ENCODE assay signal across 21 cellular contexts in genomic region chr5:56018860-56019259, GRCh38. TPM values are rescaled to one million over a fixed set of nuclear protein-coding genes. Genes with fewer than 3 reads are reported as not detected.
DNase-seq lines count a peak whose midpoint lies in the region; ATAC-seq and TF ChIP-seq lines count a peak whose summit lies in the region.
"Had no signal": no experiment of that assay in that cellular context is flagged by ENCODE, and none has a peak within 500 bp of the region (broad histone marks: within the 10 kb centered on the region; RNA-seq: fewer than 3 reads in every experiment).

No MANE protein-coding gene starts in this region.

- TF ChIP-seq CTCF in KMS-11 (conservative IDR thresholded peaks at IDR 0.05; ENCODE audit: low read depth, low read length) (no peak), hepatocyte (IDR thresholded peaks at IDR 0.05; ENCODE audit: poor library complexity) (no peak), brain microvascular endothelial cell (IDR thresholded peaks at IDR 0.05; ENCODE audit: low read depth, low read length, missing control alignments) (no peak)

- 55% methylated on average over 1 of the region's 1 CpG for WGBS in hepatocyte (ENCODE audit: low lambda C conversion rate, missing lambda C conversion rate)

- H3K9me3 ChIP-seq in hepatocyte (ENCODE audit: low read depth) (no peaks in the 10 kb centered on the region), skeletal muscle satellite cell (replicated peaks; ENCODE audit: low read length) (no peaks in the 10 kb centered on the region)
- H3K9me3 ChIP-seq: mucosa of descending colon, SJCRH30, upper lobe of right lung had no signal

- H3K27me3 ChIP-seq in KMS-11 (ENCODE audit: insufficient read depth, low read depth) (no peaks in the 10 kb centered on the region), hepatocyte (no peaks in the 10 kb centered on the region), skeletal muscle satellite cell (ENCODE audit: control insufficient read depth, insufficient read depth, low read length) (no peaks in the 10 kb centered on the region), brain microvascular endothelial cell (replicated peaks) (no peaks in the 10 kb centered on the region)
- H3K27me3 ChIP-seq: BLaER1, SJCRH30, upper lobe of right lung had no signal

- ATAC-seq in HG03442 (IDR thresholded peaks at IDR 0.05; ENCODE audit: unreplicated experiment) = no peak
- ATAC-seq: mucosa of descending colon, upper lobe of right lung had no signal

- H3K79me2 ChIP-seq in KMS-11 (ENCODE audit: insufficient read depth, low read depth) (no peaks in the 10 kb centered on the region), hepatocyte (no peaks in the 10 kb centered on the region)

- H3K9me3 Mint-ChIP-seq in activated naive CD8-positive, alpha-beta T cell (ENCODE audit: low read depth) = no peaks in the 10 kb centered on the region
- peaks cover 4% of the 10 kb centered on the region for H3K9me3 Mint-ChIP-seq in activated naive CD8-positive, alpha-beta T cell treated with anti-CD3 and anti-CD28 coated beads for 36 hours

- H3K4me2 ChIP-seq in KMS-11 (peak overlapping the region; percentile 74), hepatocyte (no peak overlapping the region), skeletal muscle satellite cell (ENCODE audit: low read length) (peak overlapping the region; percentile 19)
- H3K4me2 ChIP-seq: BLaER1 had no signal

- H3K27ac Mint-ChIP-seq in activated naive CD8-positive, alpha-beta T cell = peak overlapping the region; percentile 2
- H3K27ac Mint-ChIP-seq in activated naive CD8-positive, alpha-beta T cell treated with anti-CD3 and anti-CD28 coated beads for 36 hours = no peak overlapping the region
- H3K27ac Mint-ChIP-seq: nephron progenitor cell had no signal

- H3K4me1 ChIP-seq in KMS-11 (ENCODE audit: low read depth, poor library complexity, severe bottlenecking) (peaks cover 66% of the 10 kb centered on the region), hepatocyte (ENCODE audit: insufficient read depth) (peaks cover 6% of the 10 kb centered on the region), skeletal muscle satellite cell (ENCODE audit: control insufficient read depth, insufficient read depth, low read length) (peaks cover 12% of the 10 kb centered on the region)
- H3K4me1 ChIP-seq: SJCRH30 had no signal

- H3K27ac ChIP-seq in KMS-11 = peak overlapping the region; percentile 57
- peak overlapping the region; percentile 32 for H3K27ac ChIP-seq in hepatocyte
- H3K27ac ChIP-seq in brain microvascular endothelial cell = no peak overlapping the region
- H3K27ac ChIP-seq: BLaER1, SJCRH30, upper lobe of right lung had no signal

- no peaks in the 10 kb centered on the region for H3K27me3 Mint-ChIP-seq in activated naive CD8-positive, alpha-beta T cell
- H3K27me3 Mint-ChIP-seq in activated naive CD8-positive, alpha-beta T cell treated with anti-CD3 and anti-CD28 coated beads for 36 hours = no peaks in the 10 kb centered on the region
- H3K27me3 Mint-ChIP-seq: brain had no signal

- peak overlapping the region; percentile 33 for H3K4me3 Mint-ChIP-seq in activated naive CD8-positive, alpha-beta T cell
- no peak overlapping the region for H3K4me3 Mint-ChIP-seq in activated naive CD8-positive, alpha-beta T cell treated with anti-CD3 and anti-CD28 coated beads for 36 hours
- H3K4me3 Mint-ChIP-seq: brain, nephron progenitor cell had no signal

- H3K36me3 ChIP-seq in KMS-11 (ENCODE audit: insufficient read depth) (no peaks in the 10 kb centered on the region), hepatocyte (replicated peaks; ENCODE audit: insufficient read depth, low read depth) (no peaks in the 10 kb centered on the region), skeletal muscle satellite cell (ENCODE audit: insufficient read depth, low read length) (no peaks in the 10 kb centered on the region), brain microvascular endothelial cell (replicated peaks) (no peaks in the 10 kb centered on the region)
- H3K36me3 ChIP-seq: BLaER1, SJCRH30, upper lobe of right lung had no signal

- H3K4me1 Mint-ChIP-seq in activated naive CD8-positive, alpha-beta T cell (ENCODE audit: low read depth) = peaks cover 26% of the 10 kb centered on the region
- peaks cover 7% of the 10 kb centered on the region for H3K4me1 Mint-ChIP-seq in activated naive CD8-positive, alpha-beta T cell treated with anti-CD3 and anti-CD28 coated beads for 36 hours
- H3K4me1 Mint-ChIP-seq: brain, nephron progenitor cell had no signal

- H2AFZ ChIP-seq in KMS-11 (ENCODE audit: low read depth) (no peak overlapping the region), hepatocyte (no peak overlapping the region)

- in situ Hi-C loops in brain microvascular endothelial cell (cut with HindIII; ENCODE audit: low pct_ligation_motif_present, low sequenced_read_pairs) = no loop called here

- H3K9me2 ChIP-seq in hepatocyte (replicated peaks; ENCODE audit: insufficient read depth) = no peaks in the 10 kb centered on the region

- no peak for DNase-seq in activated naive CD8-positive, alpha-beta T cell treated with anti-CD3 and anti-CD28 coated beads for 36 hours
- DNase-seq in hepatocyte (ENCODE audit: low spot score) (no peak), brain microvascular endothelial cell (no peak)
- no peak for DNase-seq in stimulated activated CD4-positive, alpha-beta T cell treated with anti-CD3 and anti-CD28 coated beads, Interleukin-4, amount 100 ng/mL, for 4 hours
- DNase-seq: activated effector memory CD4-positive, alpha-beta T cell treated with anti-CD3 and anti-CD28 coated beads, Interleukin-2, amount 50 U/mL, for 16 hours; activated T-cell treated with anti-CD3 and anti-CD28 coated beads, Interleukin-2, amount 50 U/mL, for 1 hour; amniotic stem cell; mucosa of descending colon; NCI-H1694; NCI-H82; nephron progenitor cell; SJCRH30; upper lobe of right lung had no signal

- H4K20me1 ChIP-seq in KMS-11 (ENCODE audit: insufficient read depth) (no peaks in the 10 kb centered on the region), hepatocyte (ENCODE audit: insufficient read depth, poor library complexity, severe bottlenecking) (no peaks in the 10 kb centered on the region)
- H4K20me1 ChIP-seq: BLaER1 had no signal

- H3K4me3 ChIP-seq in KMS-11 (IDR thresholded peaks at IDR 0.05; ENCODE audit: insufficient read depth, low read depth, low read length) (no peak overlapping the region), hepatocyte (no peak overlapping the region), skeletal muscle satellite cell (ENCODE audit: low read length) (no peak overlapping the region), brain microvascular endothelial cell (ENCODE audit: low read depth, low read length) (no peak overlapping the region)
- H3K4me3 ChIP-seq: BLaER1, lung, mucosa of descending colon, SJCRH30, skin epidermis, upper lobe of right lung had no signal

- H3K9ac ChIP-seq in KMS-11 (no peak overlapping the region), skeletal muscle satellite cell (ENCODE audit: low read depth, low read length) (no peak overlapping the region)
- H3K9ac ChIP-seq: BLaER1 had no signal

- no peaks in the 10 kb centered on the region for H3K36me3 Mint-ChIP-seq in activated naive CD8-positive, alpha-beta T cell
- peaks cover 2% of the 10 kb centered on the region for H3K36me3 Mint-ChIP-seq in activated naive CD8-positive, alpha-beta T cell treated with anti-CD3 and anti-CD28 coated beads for 36 hours
- H3K36me3 Mint-ChIP-seq: brain had no signal

RNA-seq across cellular contexts. Expression of gene IL6ST, which starts 24.1 kb away (rescaled TPM):
- 10 to 100 TPM; 47.1 to 58.0 TPM for total RNA-seq in activated naive CD8-positive, alpha-beta T cell treated with anti-CD3 and anti-CD28 coated beads for 36 hours
- 503 and 527 TPM in 2 replicates for total RNA-seq in hepatocyte
- 173 and 219 TPM in 2 replicates for polyA plus RNA-seq in hepatocyte
- 351 and 374 TPM in 2 replicates for total RNA-seq in skeletal muscle satellite cell (2012; rRNA removed)
